24 cellular contexts compared by ENCODE assay signal in genomic region chr13:90428522-90429210, GRCh38.
"Had no signal": no experiment of that assay in that cellular context is flagged by ENCODE, and none has a peak within 500 bp of the region (broad histone marks: within the 10 kb centered on the region; RNA-seq: fewer than 3 reads in every experiment).

No MANE protein-coding gene starts in this region.

- H2AFZ ChIP-seq: PC-9 had no signal

- H3K4me3 ChIP-seq: breast epithelium, PC-9, SK-N-MC had no signal

- H3K27ac ChIP-seq: breast epithelium, PC-9, SK-N-MC had no signal

- H3K4me1 Mint-ChIP-seq: activated CD4-positive, alpha-beta memory T cell treated with anti-CD3 and anti-CD28 coated beads, Interleukin-2, amount 10 ng/mL, durations not matched to agents 7 days and 5 days; activated CD4-positive, alpha-beta T cell treated with anti-CD3 and anti-CD28 coated beads, Interleukin-2, amount 10 ng/mL, durations not matched to agents 7 days and 5 days; activated naive CD4-positive, alpha-beta T cell treated with anti-CD3 and anti-CD28 coated beads, Interleukin-2, amount 50 U/mL, for 24 hours; activated T-helper 17 cell treated with anti-CD3 and anti-CD28 coated beads, Interleukin-2, amount 50 U/mL, for 72 hours; T-cell had no signal

- H3K4me2 ChIP-seq: PC-9 had no signal

- ATAC-seq: activated T-helper 17 cell treated with anti-CD3 and anti-CD28 coated beads, Interleukin-2, amount 50 U/mL, for 72 hours had no signal

- H3K36me3 Mint-ChIP-seq: activated naive CD4-positive, alpha-beta T cell treated with anti-CD3 and anti-CD28 coated beads, Interleukin-2, amount 50 U/mL, for 24 hours; T-cell had no signal

- H3K27me3 ChIP-seq: breast epithelium had no signal

- H3K4me1 ChIP-seq: breast epithelium had no signal

- H3K4me3 Mint-ChIP-seq: activated CD4-positive, alpha-beta memory T cell treated with anti-CD3 and anti-CD28 coated beads, Interleukin-2, amount 10 ng/mL, durations not matched to agents 7 days and 5 days; activated CD4-positive, alpha-beta T cell treated with anti-CD3 and anti-CD28 coated beads, Interleukin-2, amount 10 ng/mL, durations not matched to agents 7 days and 5 days; activated naive CD4-positive, alpha-beta T cell treated with anti-CD3 and anti-CD28 coated beads, Interleukin-2, amount 50 U/mL, for 24 hours; activated T-helper 17 cell treated with anti-CD3 and anti-CD28 coated beads, Interleukin-2, amount 50 U/mL, for 72 hours; T-cell had no signal

- DNase-seq: activated CD4-positive, alpha-beta memory T cell treated with anti-CD3 and anti-CD28 coated beads, Interleukin-2, amount 10 ng/mL, durations not matched to agents 7 days and 5 days; activated CD4-positive, alpha-beta T cell treated with anti-CD3 and anti-CD28 coated beads, Interleukin-2, amount 10 ng/mL, durations not matched to agents 7 days and 5 days; activated CD4-positive, CD25-positive, alpha-beta regulatory T cell; activated T-cell treated with anti-CD3 and anti-CD28 coated beads for 4 hours; activated T-cell treated with anti-CD3 and anti-CD28 coated beads, Interleukin-2, amount 50 U/mL, for 48 hours; aorta; caudate nucleus; KG1; NCI-H1092 treated with DMSO at 0.1 percent for 48 hours; NCI-H1436; NCI-H1694 treated with DMSO at 0.1 percent for 48 hours; NCI-H2029 treated with DMSO at 0.1 percent for 48 hours; NCI-H345; NCI-H510A; PC-9; SIG-M5; T-cell; T-helper 2 cell; T1000 had no signal

- FAIRE-seq: TTC549 had no signal

- H3K27me3 Mint-ChIP-seq: activated CD4-positive, alpha-beta memory T cell treated with anti-CD3 and anti-CD28 coated beads, Interleukin-2, amount 10 ng/mL, durations not matched to agents 7 days and 5 days; activated CD4-positive, alpha-beta T cell treated with anti-CD3 and anti-CD28 coated beads, Interleukin-2, amount 10 ng/mL, durations not matched to agents 7 days and 5 days; activated naive CD4-positive, alpha-beta T cell treated with anti-CD3 and anti-CD28 coated beads, Interleukin-2, amount 50 U/mL, for 24 hours; activated T-helper 17 cell treated with anti-CD3 and anti-CD28 coated beads, Interleukin-2, amount 50 U/mL, for 72 hours; T-cell had no signal

- H3K9me3 ChIP-seq: breast epithelium had no signal

- H3K36me3 ChIP-seq: breast epithelium had no signal

- H3K27ac Mint-ChIP-seq: activated CD4-positive, alpha-beta memory T cell treated with anti-CD3 and anti-CD28 coated beads, Interleukin-2, amount 10 ng/mL, durations not matched to agents 7 days and 5 days; activated CD4-positive, alpha-beta T cell treated with anti-CD3 and anti-CD28 coated beads, Interleukin-2, amount 10 ng/mL, durations not matched to agents 7 days and 5 days; activated naive CD4-positive, alpha-beta T cell treated with anti-CD3 and anti-CD28 coated beads, Interleukin-2, amount 50 U/mL, for 24 hours; activated T-helper 17 cell treated with anti-CD3 and anti-CD28 coated beads, Interleukin-2, amount 50 U/mL, for 72 hours; T-cell had no signal
